Comparison of ENCODE assay signal across 13 cellular contexts in the genomic region with DNA sequence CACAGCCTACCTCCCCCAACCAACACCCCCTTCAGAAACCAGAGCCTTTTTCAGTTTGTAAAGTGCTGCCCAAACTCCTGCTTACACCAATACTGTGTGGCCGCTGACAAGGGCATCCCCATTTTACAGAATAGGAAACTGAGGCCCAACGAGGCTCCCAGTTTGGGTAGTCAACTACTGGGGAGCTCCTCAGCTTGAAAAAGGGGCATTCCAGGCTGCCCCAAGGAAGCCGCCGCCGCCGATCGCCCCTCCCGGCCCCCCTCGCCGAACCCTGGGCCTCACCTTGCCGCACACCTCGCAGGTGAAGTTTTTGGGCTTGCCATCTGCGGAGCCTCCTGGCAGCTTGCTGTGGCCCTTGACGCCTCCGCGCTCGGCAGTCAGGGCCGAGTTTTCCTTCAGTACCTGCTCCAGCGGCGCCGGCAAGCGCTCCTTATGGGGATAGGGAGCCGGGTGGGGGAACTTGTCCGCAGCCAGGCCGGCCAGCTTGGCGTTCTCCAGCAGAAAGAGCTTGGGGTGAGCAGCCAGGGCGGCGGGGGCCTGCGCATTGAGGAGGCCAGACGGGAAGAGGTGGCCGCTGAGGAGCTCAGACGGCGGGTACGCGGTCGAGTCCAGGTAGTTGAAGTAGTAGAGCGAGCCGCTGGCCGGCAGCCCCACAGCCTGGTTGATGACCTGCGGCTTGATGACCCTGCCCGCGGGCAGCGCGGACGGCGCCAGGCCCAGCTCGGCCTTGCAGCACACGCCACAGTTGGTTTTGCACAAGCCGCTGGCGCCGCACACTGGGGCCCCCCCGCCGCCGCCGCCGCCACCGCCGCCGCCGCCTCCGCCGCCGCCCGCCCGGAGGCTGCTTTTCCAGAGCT. TPM values are rescaled to one million over a fixed set of nuclear protein-coding genes. Genes with fewer than 3 reads are reported as not detected.
A peak's percentile ranks its signal among the peaks of the same experiment; 100 is the strongest.
DNase-seq lines count a peak whose midpoint lies in the region; ATAC-seq and TF ChIP-seq lines count a peak whose summit lies in the region.
"Had no signal": no experiment of that assay in that cellular context is flagged by ENCODE, and none has a peak within 500 bp of the region (broad histone marks: within the 10 kb centered on the region; RNA-seq: fewer than 3 reads in every experiment).

No MANE protein-coding gene starts in this region.

- H3K79me2 ChIP-seq in mammary epithelial cell (ENCODE audit: insufficient read depth, low read length), result no peaks in the 10 kb centered on the region

- no peak overlapping the region for H2BK15ac ChIP-seq in mesenchymal stem cell (ENCODE audit: low read depth, poor library complexity, severe bottlenecking)

- 5% methylated on average over 22 of the region's 65 CpGs for WGBS in mammary epithelial cell (ENCODE audit: low coverage, missing lambda C conversion rate)
- WGBS in mesenchymal stem cell, result 1% methylated on average over 65 of the region's 65 CpGs

- H3K27ac ChIP-seq in breast epithelium (no peak overlapping the region), mammary epithelial cell (ENCODE audit: insufficient read depth, low read depth, low read length) (no peak overlapping the region), dorsolateral prefrontal cortex (peak overlapping the region in 37 of 59 donors; percentile 3 to 79 (median 59)), mesenchymal stem cell (ENCODE audit: low read length, poor library complexity, severe bottlenecking) (no peak overlapping the region), colonic mucosa (no peak overlapping the region)

- H2AFZ ChIP-seq in mammary epithelial cell (ENCODE audit: low read depth, low read length), result no peak overlapping the region
- no peak overlapping the region for H2AFZ ChIP-seq in mesenchymal stem cell (ENCODE audit: low read depth, low read length)

- no peak overlapping the region for H4K8ac ChIP-seq in mesenchymal stem cell (ENCODE audit: low read length)

- CTCF ChIA-PET in mammary epithelial cell (lab: Charles Lee; ENCODE audit: low non-redundant PET), result no interaction called here

- no peak overlapping the region for H2BK5ac ChIP-seq in mesenchymal stem cell (ENCODE audit: low read depth, low read length, poor library complexity, severe bottlenecking)

- TF ChIP-seq CTCF in breast epithelium (IDR thresholded peaks at IDR 0.05), result no peak
- no peak for TF ChIP-seq CTCF in mammary epithelial cell (conservative IDR thresholded peaks at IDR 0.05 in 1 of 2, IDR thresholded peaks at IDR 0.05 in 1 of 2; ENCODE audit: extremely low read depth in 1 of 2, insufficient read depth in 1 of 2, low read depth in 1 of 2, low read length in 2 of 2)
- no peak for TF ChIP-seq CTCF in dorsolateral prefrontal cortex (IDR thresholded peaks at IDR 0.05 in 54 of 56, conservative IDR thresholded peaks at IDR 0.05 in 2 of 56; ENCODE audit: low read depth in 1 of 56, partially characterized antibody in 56 of 56)
- TF ChIP-seq CTCF in colonic mucosa (IDR thresholded peaks at IDR 0.05), result no peak

- H3K9me3 ChIP-seq in breast epithelium (no peaks in the 10 kb centered on the region), mammary epithelial cell (replicated peaks; ENCODE audit: insufficient read depth, low read length) (no peaks in the 10 kb centered on the region), mesenchymal stem cell (ENCODE audit: control insufficient read depth, low read length) (no peaks in the 10 kb centered on the region), colonic mucosa (no peaks in the 10 kb centered on the region)

- H3K36me3 ChIP-seq in breast epithelium (no peaks in the 10 kb centered on the region), mammary epithelial cell (ENCODE audit: insufficient read depth, low read length) (no peaks in the 10 kb centered on the region), mesenchymal stem cell (ENCODE audit: control insufficient read depth in 1 of 2, insufficient read depth in 2 of 2, low read depth in 1 of 2, low read length in 2 of 2) (no peaks in the 10 kb centered on the region), colonic mucosa (no peaks in the 10 kb centered on the region)
- H3K36me3 ChIP-seq: HAP-1 had no signal

- no peak overlapping the region for H2BK120ac ChIP-seq in mesenchymal stem cell (ENCODE audit: low read depth, low read length)

- intact Hi-C loops in breast epithelium (cut with DNase I; ENCODE audit: low total_unique reads) (no loop called here), mammary epithelial cell (cut with micrococcal nuclease) (no loop called here), dorsolateral prefrontal cortex (cut with DNase I) (no loop called here), colonic mucosa (cut with DNase I) (no loop called here)

- ATAC-seq in GM21717 (IDR thresholded peaks at IDR 0.05; ENCODE audit: unreplicated experiment), result no peak
- ATAC-seq: GM12878, PC-3 had no signal

- dilution Hi-C loops in mammary epithelial cell (cut with HindIII; ENCODE audit: low sequenced_read_pairs), result no loop called here

- peak overlapping the region in 1 of 2 experiments; percentile 14 for H3K23ac ChIP-seq in mesenchymal stem cell (ENCODE audit: low read length in 2 of 2)

- no peak overlapping the region for H4K91ac ChIP-seq in mesenchymal stem cell (ENCODE audit: low read length)

- H3K9ac ChIP-seq in mammary epithelial cell (ENCODE audit: insufficient read depth, low read length) (no peak overlapping the region), mesenchymal stem cell (ENCODE audit: low read length) (no peak overlapping the region), colonic mucosa (ENCODE audit: low read depth in 2 of 2, low read length in 2 of 2) (no peak overlapping the region)

- in situ Hi-C loops in mammary epithelial cell (cut with MboI; ENCODE audit: low sequenced_read_pairs in 2 of 2), result no loop called here

- H2BK12ac ChIP-seq in mesenchymal stem cell (ENCODE audit: low read length in 2 of 2), result no peak overlapping the region

- H3K4me1 ChIP-seq in breast epithelium, result peaks cover 0 to 10% of the 10 kb centered on the region in 2 donors
- H3K4me1 ChIP-seq in mammary epithelial cell (ENCODE audit: insufficient read depth, low read length), result peaks cover 12% of the 10 kb centered on the region
- H3K4me1 ChIP-seq in mesenchymal stem cell (ENCODE audit: control insufficient read depth, insufficient read depth, low read depth, low read length), result peaks cover 36% of the 10 kb centered on the region
- no peaks in the 10 kb centered on the region for H3K4me1 ChIP-seq in colonic mucosa

- H3K27me3 ChIP-seq in breast epithelium (peaks cover 0 to 96% of the 10 kb centered on the region in 2 donors), mammary epithelial cell (ENCODE audit: insufficient read depth, low read length) (peaks cover 90% of the 10 kb centered on the region), dorsolateral prefrontal cortex (peaks cover 5 to 100% (median 95%) of the 10 kb centered on the region in 45 donors), mesenchymal stem cell (ENCODE audit: control insufficient read depth in 1 of 2, insufficient read depth in 1 of 2, low read length in 2 of 2) (peaks cover 98 to 100% of the 10 kb centered on the region in 2 experiments), colonic mucosa (peaks cover 95% of the 10 kb centered on the region)

- H3K79me1 ChIP-seq in mesenchymal stem cell (replicated peaks; ENCODE audit: low read length, poor library complexity, severe bottlenecking), result no peaks in the 10 kb centered on the region

- no peak for DNase-seq in breast epithelium (ENCODE audit: low spot score in 2 of 2)
- no peak for DNase-seq in mammary epithelial cell
- DNase-seq in dorsolateral prefrontal cortex, result no peak
- no peak for DNase-seq in mesenchymal stem cell
- no peak for DNase-seq in SIG-M5 treated with dmso at 0.1 percent for 504 hours (lab: John Stamatoyannopoulos, UW; ENCODE audit: unreplicated experiment)
- DNase-seq in kidney glomerular epithelial cell (lab: John Stamatoyannopoulos, UW), result no peak
- no peak for DNase-seq in colonic mucosa
- DNase-seq: DMS153; PC-3; stimulated activated CD4-positive, alpha-beta T cell treated with anti-CD3 and anti-CD28 coated beads, Interleukin-2, amount 100 ng/mL, for 24 hours had no signal

- H3K14ac ChIP-seq in mesenchymal stem cell (ENCODE audit: low read length in 2 of 2), result no peak overlapping the region

- H4K20me1 ChIP-seq in mammary epithelial cell (ENCODE audit: insufficient read depth, low read length), result no peaks in the 10 kb centered on the region

- H3K4me2 ChIP-seq in mammary epithelial cell (ENCODE audit: insufficient read depth, low read depth, low read length) (no peak overlapping the region), mesenchymal stem cell (ENCODE audit: low read length, poor library complexity, severe bottlenecking) (peak overlapping the region; percentile 33)

- H3K18ac ChIP-seq in mesenchymal stem cell (ENCODE audit: low read depth in 1 of 2, low read length in 2 of 2), result no peak overlapping the region

- no peak overlapping the region for H2AK5ac ChIP-seq in mesenchymal stem cell (ENCODE audit: low read length, severe bottlenecking)

- no peak for TF ChIP-seq POLR2A in breast epithelium (IDR thresholded peaks at IDR 0.05)

- H3K4me3 ChIP-seq in breast epithelium (peak overlapping the region in 2 of 3 donors; percentile 23 to 58), mammary epithelial cell (replicated peaks in 1 of 3; ENCODE audit: insufficient read depth in 1 of 3, low read depth in 2 of 3, low read length in 3 of 3) (no peak overlapping the region), dorsolateral prefrontal cortex (peak overlapping the region in 55 of 59 donors; percentile 2 to 66 (median 40)), mesenchymal stem cell (ENCODE audit: insufficient read depth in 1 of 2, low read depth in 1 of 2, low read length in 2 of 2) (peak overlapping the region in 1 of 2 experiments; percentile 14), colonic mucosa (no peak overlapping the region)
- H3K4me3 ChIP-seq: GM12878, HAP-1 had no signal

- no peak overlapping the region for H3K4ac ChIP-seq in mesenchymal stem cell (ENCODE audit: low read depth in 1 of 2, low read length in 2 of 2)

- no TSS peak for BruUV-seq in mammary epithelial cell (replicated peaks; lab: Mats Ljungman, UMichigan)

RNA-seq across cellular contexts. Expression of a gene that starts 1.4 kb away (rescaled TPM):
- not detected for total RNA-seq in breast epithelium
- not detected for total RNA-seq in mammary epithelial cell
- not detected for polyA plus RNA-seq in mammary epithelial cell
- polyA minus RNA-seq in mammary epithelial cell, result not detected
- total RNA-seq in dorsolateral prefrontal cortex, result 10 to 100 TPM in 97 of 120 experiments, 1 to 10 TPM in 23; 3.6 to 23.7 (median 14.6) TPM
- not detected for polyA plus RNA-seq in mesenchymal stem cell (2013, experiment 1 of 2)
- not detected for polyA plus RNA-seq in mesenchymal stem cell (2013, experiment 2 of 2)
- not detected for total RNA-seq in colonic mucosa
- total RNA-seq: GM12878, PC-3 had no signal
- polyA plus RNA-seq: GM12878 had no signal

Comparison
In these comparisons a context has a peak if more than half of its experiments do, and no peak if none do; other contexts are left out.
1. H3K4me3 ChIP-seq: peak in breast epithelium (2 of 3) and dorsolateral prefrontal cortex (55 of 59); none in mammary epithelial cell (0 of 3) and colonic mucosa (single experiment).
2. H3K27ac ChIP-seq: peak in dorsolateral prefrontal cortex (37 of 59); none in breast epithelium (0 of 2), mammary epithelial cell (single experiment), mesenchymal stem cell (single experiment) and colonic mucosa (single experiment).
3. RNA of a gene that starts 1.4 kb away (total RNA-seq): 3.6 to 23.7 TPM in dorsolateral prefrontal cortex; not detected in breast epithelium, not detected in mammary epithelial cell and not detected in colonic mucosa; every median in the first group is over 4 times any median in the second.